In the genomic region with DNA sequence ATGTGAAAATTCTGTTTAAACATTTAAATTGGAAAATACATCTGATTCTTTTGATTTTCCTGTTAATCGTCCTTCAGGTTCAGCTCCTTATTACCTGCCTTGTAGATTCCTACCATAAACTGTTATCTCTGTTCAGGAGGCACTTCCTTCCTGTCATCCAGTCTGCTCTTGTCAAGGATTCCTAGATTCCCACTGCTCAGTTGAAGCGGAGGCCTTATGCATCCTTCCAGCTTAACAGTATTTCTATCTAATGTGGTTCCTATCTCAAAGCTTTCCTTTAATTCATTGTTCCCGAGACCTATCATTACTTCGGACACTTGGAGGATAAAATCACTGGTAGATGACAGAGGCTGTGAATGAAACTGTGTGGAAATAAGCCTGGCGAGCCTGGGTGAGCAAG, we compare ENCODE assay signal across 30 cellular contexts.
"Had no signal": no experiment of that assay in that cellular context is flagged by ENCODE, and none has a peak within 500 bp of the region (broad histone marks: within the 10 kb centered on the region; RNA-seq: fewer than 3 reads in every experiment).

No MANE protein-coding gene starts in this region.

- H3K36me3 ChIP-seq: breast epithelium, colonic mucosa had no signal

- H3K27me3 ChIP-seq: body of pancreas, breast epithelium, cardiac muscle cell, colonic mucosa had no signal

- FAIRE-seq: endometrium had no signal

- H3K4me3 ChIP-seq: body of pancreas, breast epithelium, cardiac muscle cell, colonic mucosa had no signal

- H3K4me3 Mint-ChIP-seq: activated CD4-positive, alpha-beta memory T cell treated with anti-CD3 and anti-CD28 coated beads for 36 hours; activated CD4-positive, alpha-beta T cell treated with anti-CD3 and anti-CD28 coated beads for 36 hours; activated CD4-positive, alpha-beta T cell treated with anti-CD3 and anti-CD28 coated beads, Interleukin-2, amount 10 ng/mL, durations not matched to agents 24 days and 14 days; activated CD8-positive, alpha-beta T cell treated with anti-CD3 and anti-CD28 coated beads, Interleukin-2, amount 10 ng/mL, durations not matched to agents 7 days and 5 days; activated naive CD8-positive, alpha-beta T cell; activated T-cell treated with anti-CD3 and anti-CD28 coated beads, Interleukin-2, amount 50 U/mL, for 24 hours; activated T-cell treated with anti-CD3 and anti-CD28 coated beads, Interleukin-2, amount 50 U/mL, for 72 hours; activated T-helper 17 cell treated with anti-CD3 and anti-CD28 coated beads, Interleukin-2, amount 50 U/mL, for 72 hours had no signal

- H3K9me3 ChIP-seq: breast epithelium, colonic mucosa had no signal

- H3K9me3 Mint-ChIP-seq: activated CD4-positive, alpha-beta memory T cell treated with anti-CD3 and anti-CD28 coated beads for 36 hours; activated CD4-positive, alpha-beta T cell treated with anti-CD3 and anti-CD28 coated beads, Interleukin-2, amount 10 ng/mL, durations not matched to agents 24 days and 14 days; activated T-cell treated with anti-CD3 and anti-CD28 coated beads, Interleukin-2, amount 50 U/mL, for 24 hours; activated T-cell treated with anti-CD3 and anti-CD28 coated beads, Interleukin-2, amount 50 U/mL, for 72 hours; activated T-helper 17 cell treated with anti-CD3 and anti-CD28 coated beads, Interleukin-2, amount 50 U/mL, for 72 hours had no signal

- DNase-seq: activated CD4-positive, alpha-beta memory T cell treated with anti-CD3 and anti-CD28 coated beads for 36 hours; activated CD4-positive, alpha-beta T cell treated with anti-CD3 and anti-CD28 coated beads for 36 hours; activated CD4-positive, alpha-beta T cell treated with anti-CD3 and anti-CD28 coated beads, Interleukin-2, amount 10 ng/mL, durations not matched to agents 24 days and 14 days; activated CD4-positive, CD25-positive, alpha-beta regulatory T cell; activated CD4-positive, CD25-positive, alpha-beta regulatory T cell treated with anti-CD3 and anti-CD28 coated beads, Interleukin-2, amount 50 U/mL, for 72 hours; activated CD8-positive, alpha-beta memory T cell treated with anti-CD3 and anti-CD28 coated beads, Interleukin-2, amount 50 U/mL, for 48 hours; activated CD8-positive, alpha-beta T cell treated with anti-CD3 and anti-CD28 coated beads, Interleukin-2, amount 10 ng/mL, durations not matched to agents 7 days and 5 days; activated effector memory CD4-positive, alpha-beta T cell treated with Interleukin-2 at 50 U/mL for 16 hours; activated gamma-delta T cell treated with Interleukin-2 at 50 U/mL for 16 hours; activated naive CD4-positive, alpha-beta T cell treated with anti-CD3 and anti-CD28 coated beads, Interleukin-2, amount 50 U/mL, for 16 hours; activated naive CD4-positive, alpha-beta T cell treated with Interleukin-2 at 50 U/mL for 16 hours; activated T-cell treated with anti-CD3 and anti-CD28 coated beads for 4 hours; activated T-cell treated with anti-CD3 and anti-CD28 coated beads, Interleukin-2, amount 50 U/mL, for 24 hours; activated T-cell treated with anti-CD3 and anti-CD28 coated beads, Interleukin-2, amount 50 U/mL, for 72 hours; amygdala; aorta; body of pancreas; central memory CD4-positive, alpha-beta T cell; cerebellar nuclear complex; colonic mucosa; effector CD8-positive, alpha-beta T cell; foreskin fibroblast; head of caudate nucleus; T-helper 2 cell had no signal

- H3K27ac ChIP-seq: body of pancreas, breast epithelium, cardiac muscle cell, colonic mucosa had no signal

- H3K27me3 Mint-ChIP-seq: activated CD4-positive, alpha-beta memory T cell treated with anti-CD3 and anti-CD28 coated beads for 36 hours; activated CD4-positive, alpha-beta T cell treated with anti-CD3 and anti-CD28 coated beads for 36 hours; activated CD4-positive, alpha-beta T cell treated with anti-CD3 and anti-CD28 coated beads, Interleukin-2, amount 10 ng/mL, durations not matched to agents 24 days and 14 days; activated naive CD8-positive, alpha-beta T cell; activated T-cell treated with anti-CD3 and anti-CD28 coated beads, Interleukin-2, amount 50 U/mL, for 24 hours; activated T-helper 17 cell treated with anti-CD3 and anti-CD28 coated beads, Interleukin-2, amount 50 U/mL, for 72 hours had no signal

- ATAC-seq: activated CD4-positive, alpha-beta T cell treated with anti-CD3 and anti-CD28 coated beads for 36 hours; activated CD8-positive, alpha-beta T cell treated with anti-CD3 and anti-CD28 coated beads, Interleukin-2, amount 10 ng/mL, durations not matched to agents 7 days and 5 days; activated T-cell treated with anti-CD3 and anti-CD28 coated beads, Interleukin-2, amount 50 U/mL, for 72 hours; activated T-helper 17 cell treated with anti-CD3 and anti-CD28 coated beads, Interleukin-2, amount 50 U/mL, for 72 hours; body of pancreas; esophagus mucosa had no signal

- H3K4me1 ChIP-seq: body of pancreas, breast epithelium, colonic mucosa had no signal

- H3K4me1 Mint-ChIP-seq: activated CD4-positive, alpha-beta T cell treated with anti-CD3 and anti-CD28 coated beads for 36 hours; activated CD4-positive, alpha-beta T cell treated with anti-CD3 and anti-CD28 coated beads, Interleukin-2, amount 10 ng/mL, durations not matched to agents 24 days and 14 days; activated T-helper 17 cell treated with anti-CD3 and anti-CD28 coated beads, Interleukin-2, amount 50 U/mL, for 72 hours had no signal

- H3K27ac Mint-ChIP-seq: activated CD4-positive, alpha-beta memory T cell treated with anti-CD3 and anti-CD28 coated beads for 36 hours; activated CD4-positive, alpha-beta T cell treated with anti-CD3 and anti-CD28 coated beads for 36 hours; activated CD4-positive, alpha-beta T cell treated with anti-CD3 and anti-CD28 coated beads, Interleukin-2, amount 10 ng/mL, durations not matched to agents 24 days and 14 days; activated CD8-positive, alpha-beta T cell treated with anti-CD3 and anti-CD28 coated beads, Interleukin-2, amount 10 ng/mL, durations not matched to agents 7 days and 5 days; activated naive CD8-positive, alpha-beta T cell; activated T-cell treated with anti-CD3 and anti-CD28 coated beads, Interleukin-2, amount 50 U/mL, for 24 hours; activated T-cell treated with anti-CD3 and anti-CD28 coated beads, Interleukin-2, amount 50 U/mL, for 72 hours; activated T-helper 17 cell treated with anti-CD3 and anti-CD28 coated beads, Interleukin-2, amount 50 U/mL, for 72 hours had no signal
